Comparison of ENCODE assay signal across 1 cellular context in the genomic region with DNA sequence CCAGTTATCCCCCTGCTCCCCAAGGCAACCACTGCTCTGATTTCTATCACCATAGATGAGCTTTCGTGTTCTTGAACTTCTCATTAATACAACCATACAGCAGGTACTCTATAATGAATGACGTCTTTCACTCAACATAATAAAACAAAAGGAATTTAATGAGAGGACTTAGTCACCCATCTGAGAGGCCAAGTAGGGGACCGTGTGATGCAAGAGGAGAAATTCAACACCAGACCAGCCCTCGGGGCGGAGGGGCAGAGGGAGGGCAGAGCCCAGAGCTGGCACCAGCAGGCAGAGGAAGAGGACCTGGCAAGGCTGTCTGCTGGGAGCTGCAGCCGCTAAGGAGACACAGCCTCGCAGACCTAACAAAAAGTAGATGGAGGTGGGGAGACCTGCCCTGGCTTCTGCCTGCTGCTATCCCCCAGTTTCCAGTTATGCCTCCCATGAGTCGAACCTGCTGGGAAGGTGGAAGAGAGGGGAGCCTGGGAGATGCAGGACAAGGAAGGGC.
TF ChIP-seq lines count a peak whose summit lies in the region.

No MANE protein-coding gene starts in this region.

TF ChIP-seq in HEK293, 187 proteins besides CTCF, POLR2A, EP300 and RAD21 (continued from another document and continues in another):
- TF ChIP-seq AEBP2 (tag by site-specific recombination; IDR thresholded peaks at IDR 0.05; ENCODE audit: borderline replicate concordance): no peak
- no peak for TF ChIP-seq ZNF132 (tag by site-specific recombination; IDR thresholded peaks at IDR 0.05; ENCODE audit: borderline replicate concordance)
- TF ChIP-seq ZNF629 (tag by site-specific recombination; IDR thresholded peaks at IDR 0.05): peak; percentile 99
- TF ChIP-seq PRDM2 (tag by site-specific recombination; IDR thresholded peaks at IDR 0.05; ENCODE audit: borderline replicate concordance): no peak
- TF ChIP-seq PRDM4 (tag by site-specific recombination; IDR thresholded peaks at IDR 0.05): peak; percentile 86
- no peak for TF ChIP-seq ZSCAN5A (tag by site-specific recombination; IDR thresholded peaks at IDR 0.05)
- no peak for TF ChIP-seq ZNF174 (tag by site-specific recombination; IDR thresholded peaks at IDR 0.05)
- TF ChIP-seq SCRT2 (tag by site-specific recombination; IDR thresholded peaks at IDR 0.05): peak; percentile 75
- TF ChIP-seq ZNF521 (tag by site-specific recombination; IDR thresholded peaks at IDR 0.05): no peak
- peak; percentile 69 for TF ChIP-seq ZIC2 (tag by site-specific recombination; IDR thresholded peaks at IDR 0.05)
- no peak for TF ChIP-seq SETDB1 (IDR thresholded peaks at IDR 0.05; ENCODE audit: insufficient read length, low read length)
- TF ChIP-seq MEIS1 (CRISPR knock-in tag; IDR thresholded peaks at IDR 0.05; ENCODE audit: borderline replicate concordance): no peak
- TF ChIP-seq ZNF266 (tag by site-specific recombination; IDR thresholded peaks at IDR 0.05; ENCODE audit: low read depth): no peak
- peak; percentile 93 for TF ChIP-seq MZF1 (tag by site-specific recombination; IDR thresholded peaks at IDR 0.05; ENCODE audit: borderline replicate concordance)
- TF ChIP-seq, protein P1, sequence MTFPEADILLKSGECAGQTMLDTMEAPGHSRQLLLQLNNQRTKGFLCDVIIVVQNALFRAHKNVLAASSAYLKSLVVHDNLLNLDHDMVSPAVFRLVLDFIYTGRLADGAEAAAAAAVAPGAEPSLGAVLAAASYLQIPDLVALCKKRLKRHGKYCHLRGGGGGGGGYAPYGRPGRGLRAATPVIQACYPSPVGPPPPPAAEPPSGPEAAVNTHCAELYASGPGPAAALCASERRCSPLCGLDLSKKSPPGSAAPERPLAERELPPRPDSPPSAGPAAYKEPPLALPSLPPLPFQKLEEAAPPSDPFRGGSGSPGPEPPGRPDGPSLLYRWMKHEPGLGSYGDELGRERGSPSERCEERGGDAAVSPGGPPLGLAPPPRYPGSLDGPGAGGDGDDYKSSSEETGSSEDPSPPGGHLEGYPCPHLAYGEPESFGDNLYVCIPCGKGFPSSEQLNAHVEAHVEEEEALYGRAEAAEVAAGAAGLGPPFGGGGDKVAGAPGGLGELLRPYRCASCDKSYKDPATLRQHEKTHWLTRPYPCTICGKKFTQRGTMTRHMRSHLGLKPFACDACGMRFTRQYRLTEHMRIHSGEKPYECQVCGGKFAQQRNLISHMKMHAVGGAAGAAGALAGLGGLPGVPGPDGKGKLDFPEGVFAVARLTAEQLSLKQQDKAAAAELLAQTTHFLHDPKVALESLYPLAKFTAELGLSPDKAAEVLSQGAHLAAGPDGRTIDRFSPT (tag by site-specific recombination; IDR thresholded peaks at IDR 0.05): peak; percentile 100
- no peak for TF ChIP-seq ZNF654 (tag by site-specific recombination; IDR thresholded peaks at IDR 0.05; ENCODE audit: low read depth)
- TF ChIP-seq ZNF114 (tag by site-specific recombination; IDR thresholded peaks at IDR 0.05): no peak
- TF ChIP-seq ZNF501 (tag by site-specific recombination; IDR thresholded peaks at IDR 0.05): no peak; the same call in 1 of the 2 replicates
- TF ChIP-seq ZNF747 (tag by site-specific recombination; IDR thresholded peaks at IDR 0.05): no peak
- TF ChIP-seq ZNF561 (tag by site-specific recombination; IDR thresholded peaks at IDR 0.05; ENCODE audit: borderline replicate concordance): peak; percentile 94
- TF ChIP-seq ZNF560 (tag by site-specific recombination; IDR thresholded peaks at IDR 0.05; ENCODE audit: borderline replicate concordance): no peak
- no peak for TF ChIP-seq GLI4 (tag by site-specific recombination; IDR thresholded peaks at IDR 0.05)
- TF ChIP-seq, protein P2, sequence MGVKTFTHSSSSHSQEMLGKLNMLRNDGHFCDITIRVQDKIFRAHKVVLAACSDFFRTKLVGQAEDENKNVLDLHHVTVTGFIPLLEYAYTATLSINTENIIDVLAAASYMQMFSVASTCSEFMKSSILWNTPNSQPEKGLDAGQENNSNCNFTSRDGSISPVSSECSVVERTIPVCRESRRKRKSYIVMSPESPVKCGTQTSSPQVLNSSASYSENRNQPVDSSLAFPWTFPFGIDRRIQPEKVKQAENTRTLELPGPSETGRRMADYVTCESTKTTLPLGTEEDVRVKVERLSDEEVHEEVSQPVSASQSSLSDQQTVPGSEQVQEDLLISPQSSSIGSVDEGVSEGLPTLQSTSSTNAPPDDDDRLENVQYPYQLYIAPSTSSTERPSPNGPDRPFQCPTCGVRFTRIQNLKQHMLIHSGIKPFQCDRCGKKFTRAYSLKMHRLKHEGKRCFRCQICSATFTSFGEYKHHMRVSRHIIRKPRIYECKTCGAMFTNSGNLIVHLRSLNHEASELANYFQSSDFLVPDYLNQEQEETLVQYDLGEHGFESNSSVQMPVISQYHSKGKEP (tag by site-specific recombination; IDR thresholded peaks at IDR 0.05): 0 out of 2 replicates have a peak, but pooled peaks have one; percentile 28
- no peak for TF ChIP-seq ZNF514 (tag by site-specific recombination; IDR thresholded peaks at IDR 0.05)
- TF ChIP-seq ZBTB1 (tag by site-specific recombination; IDR thresholded peaks at IDR 0.05): no peak
- no peak for TF ChIP-seq SCRT1 (tag by site-specific recombination; IDR thresholded peaks at IDR 0.05; ENCODE audit: borderline replicate concordance)
- TF ChIP-seq ZXDB (tag by site-specific recombination; IDR thresholded peaks at IDR 0.05): peak; percentile 93
- TF ChIP-seq ZNF513 (tag by site-specific recombination; IDR thresholded peaks at IDR 0.05): no peak
- TF ChIP-seq ZNF580 (tag by site-specific recombination; IDR thresholded peaks at IDR 0.05): no peak
- peak; percentile 73 for TF ChIP-seq ZFP69B (tag by site-specific recombination; IDR thresholded peaks at IDR 0.05)
- TF ChIP-seq, protein P3, sequence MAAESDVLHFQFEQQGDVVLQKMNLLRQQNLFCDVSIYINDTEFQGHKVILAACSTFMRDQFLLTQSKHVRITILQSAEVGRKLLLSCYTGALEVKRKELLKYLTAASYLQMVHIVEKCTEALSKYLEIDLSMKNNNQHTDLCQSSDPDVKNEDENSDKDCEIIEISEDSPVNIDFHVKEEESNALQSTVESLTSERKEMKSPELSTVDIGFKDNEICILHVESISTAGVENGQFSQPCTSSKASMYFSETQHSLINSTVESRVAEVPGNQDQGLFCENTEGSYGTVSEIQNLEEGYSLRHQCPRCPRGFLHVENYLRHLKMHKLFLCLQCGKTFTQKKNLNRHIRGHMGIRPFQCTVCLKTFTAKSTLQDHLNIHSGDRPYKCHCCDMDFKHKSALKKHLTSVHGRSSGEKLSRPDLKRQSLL (tag by site-specific recombination; IDR thresholded peaks at IDR 0.05): 0 out of 2 replicates have a peak, but pooled peaks have one; percentile 15
- peak; percentile 23; the same call in 1 of the 2 replicates for TF ChIP-seq GLI2 (tag by site-specific recombination; IDR thresholded peaks at IDR 0.05; ENCODE audit: borderline replicate concordance, low read depth)
- no peak for TF ChIP-seq ZNF473 (tag by site-specific recombination; IDR thresholded peaks at IDR 0.05)
- TF ChIP-seq ZNF292 (tag by site-specific recombination; IDR thresholded peaks at IDR 0.05; ENCODE audit: borderline replicate concordance, low read depth): no peak
- no peak for TF ChIP-seq ZNF488 (tag by site-specific recombination; IDR thresholded peaks at IDR 0.05)
